2 cellular contexts compared by ENCODE assay signal in genomic region chr9:19935422-19935821, GRCh38.
A peak's percentile ranks its signal among the peaks of the same experiment; 100 is the strongest.
TF ChIP-seq lines count a peak whose summit lies in the region.

No MANE protein-coding gene starts in this region.

TF ChIP-seq in GM23338, 12 proteins besides CTCF, POLR2A, EP300 and RAD21:
- TF ChIP-seq EZH2 (IDR thresholded peaks at IDR 0.05; ENCODE audit: low read depth, unreplicated experiment) (no peak), CREB1 (CRISPR knock-in tag; IDR thresholded peaks at IDR 0.05; ENCODE audit: low read depth) (no peak), POLR2AphosphoS5 (IDR thresholded peaks at IDR 0.05; ENCODE audit: low read depth) (no peak), REST (IDR thresholded peaks at IDR 0.05; ENCODE audit: unreplicated experiment) (peak; percentile 24), EZH2phosphoT487 (IDR thresholded peaks at IDR 0.05; ENCODE audit: unreplicated experiment) (no peak)

TF ChIP-seq in H1, 55 proteins besides CTCF, POLR2A, EP300 and RAD21:
- TF ChIP-seq SIX5 (IDR thresholded peaks at IDR 0.05; ENCODE audit: low read depth, low read length) (no peak), MAX (IDR thresholded peaks at IDR 0.05) (peak; percentile 55; the same call in 1 of the 2 replicates), BCL11A (IDR thresholded peaks at IDR 0.05; ENCODE audit: low read depth in 2 of 2, low read length in 2 of 2) (no peak)
